ENCODE assay signal across 37 cellular contexts in the genomic region with DNA sequence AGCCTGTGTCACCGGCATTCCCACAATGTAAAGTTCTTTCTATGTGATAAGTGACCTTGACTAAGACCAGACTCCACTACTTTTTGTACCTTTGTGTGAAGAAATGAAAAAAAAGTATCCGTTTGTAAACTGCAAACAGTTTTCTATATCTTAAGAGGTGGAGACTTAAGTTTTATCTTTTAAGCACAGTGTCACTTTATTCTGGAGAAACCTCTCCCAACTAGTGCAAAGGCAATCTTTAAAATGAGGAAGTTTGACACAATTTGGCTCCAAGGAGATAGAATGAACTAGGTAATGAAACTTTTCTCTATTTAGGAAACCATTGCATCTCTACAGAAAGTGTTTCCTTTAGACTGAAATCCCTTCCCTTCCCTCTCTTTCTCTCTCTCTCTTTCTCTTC.
"Had no signal": no experiment of that assay in that cellular context is flagged by ENCODE, and none has a peak within 500 bp of the region (broad histone marks: within the 10 kb centered on the region; RNA-seq: fewer than 3 reads in every experiment).

No MANE protein-coding gene starts in this region.

- H3K27me3 ChIP-seq: ascending aorta, cardiac muscle cell, colonic mucosa had no signal

- H3K9ac ChIP-seq: KMS-11 had no signal

- ATAC-seq: activated CD8-positive, alpha-beta memory T cell treated with anti-CD3 and anti-CD28 coated beads, Interleukin-2, amount 10 ng/mL, durations not matched to agents 7 days and 5 days; Right ventricle myocardium inferior; SK-N-SH treated with all-trans-retinoic acid at 6 μM for 48 hours had no signal

- H2AFZ ChIP-seq: PC-9 had no signal

- H3K4me1 ChIP-seq: ascending aorta, colonic mucosa had no signal

- H3K4me3 ChIP-seq: ascending aorta, cardiac muscle cell, colonic mucosa, PC-9 had no signal

- H3K4me2 ChIP-seq: KMS-11, PC-9 had no signal

- DNase-seq: activated B cell treated with CpG ODN at 0.5 μM for 24 hours; activated CD4-positive, alpha-beta memory T cell treated with anti-CD3 and anti-CD28 coated beads, Interleukin-2, amount 10 ng/mL, durations not matched to agents 7 days and 5 days; activated CD4-positive, alpha-beta T cell treated with anti-CD3 and anti-CD28 coated beads for 4 hours; activated CD4-positive, alpha-beta T cell treated with anti-CD3 and anti-CD28 coated beads, Interleukin-2, amount 50 U/mL, for 1 hour; activated CD4-positive, CD25-positive, alpha-beta regulatory T cell treated with anti-CD3 and anti-CD28 coated beads, Interleukin-2, amount 50 U/mL, for 72 hours; activated CD8-positive, alpha-beta memory T cell treated with anti-CD3 and anti-CD28 coated beads for 24 hours; activated CD8-positive, alpha-beta memory T cell treated with anti-CD3 and anti-CD28 coated beads, Interleukin-2, amount 10 ng/mL, durations not matched to agents 7 days and 5 days; activated CD8-positive, alpha-beta memory T cell treated with anti-CD3 and anti-CD28 coated beads, Interleukin-2, amount 50 U/mL, for 48 hours; activated effector memory CD4-positive, alpha-beta T cell treated with Interleukin-2 at 50 U/mL for 16 hours; activated naive CD4-positive, alpha-beta T cell treated with anti-CD3 and anti-CD28 coated beads, Interleukin-2, amount 50 U/mL, for 16 hours; activated naive CD8-positive, alpha-beta T cell treated with anti-CD3 and anti-CD28 coated beads, Interleukin-2, amount 10 ng/mL, durations not matched to agents 7 days and 5 days; activated T-cell treated with anti-CD3 and anti-CD28 coated beads, Interleukin-2, amount 50 U/mL, for 48 hours; amygdala; colonic mucosa; MM.1S; NCI-H1092 treated with DMSO at 0.1 percent for 48 hours; NCI-H1417; NCI-H146; NCI-H187; NCI-H2081; NCI-H2171 treated with DMSO at 0.1 percent for 48 hours; NCI-H345; NCI-H524 treated with DMSO at 0.1 percent for 48 hours; NK-92 treated with Interleukin-12 subunit alpha and Interleukin-12 subunit beta, amount 100 ng/mL, for 24 hours; PC-9; SIG-M5; SW 1271; T-helper 1 cell; T-helper 2 cell; T-helper 9 cell had no signal

- H3K9me3 ChIP-seq: ascending aorta, colonic mucosa had no signal

- H3K36me3 ChIP-seq: ascending aorta, cardiac muscle cell, colonic mucosa had no signal

- H3K27ac ChIP-seq: ascending aorta, cardiac muscle cell, colonic mucosa, KMS-11, PC-9, RWPE1, VCaP had no signal
